5 cellular contexts compared by ENCODE assay signal in the genomic region with DNA sequence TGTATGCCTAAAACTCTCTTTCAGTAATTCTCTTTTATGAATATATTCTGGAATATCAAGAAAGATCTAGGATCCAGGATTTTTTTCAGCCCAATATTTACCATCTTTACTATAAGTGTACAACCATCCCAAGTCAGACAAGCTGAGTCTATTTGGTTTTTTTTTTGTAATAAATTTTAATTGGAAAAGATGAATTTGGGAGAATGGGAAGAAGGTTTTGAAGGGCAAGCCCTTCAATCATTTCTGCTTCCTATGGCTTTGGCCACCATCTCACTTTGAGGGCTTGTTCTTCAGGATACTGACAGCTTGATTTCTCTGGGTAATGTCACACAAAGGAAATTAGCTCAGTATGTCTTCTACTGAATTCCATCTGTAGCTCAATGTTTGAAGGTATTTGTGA. TPM values are rescaled to one million over a fixed set of nuclear protein-coding genes. Genes with fewer than 3 reads are reported as not detected.
DNase-seq lines count a peak whose midpoint lies in the region; TF ChIP-seq lines count a peak whose summit lies in the region.
"Not testable (repeated sequence)": the region's sequence is repeated elsewhere in the genome, so short reads cannot be mapped to it uniquely, and the experiment has no call there.
"Had no signal": no experiment of that assay in that cellular context is flagged by ENCODE, and none has a peak within 500 bp of the region (broad histone marks: within the 10 kb centered on the region; RNA-seq: fewer than 3 reads in every experiment).

No MANE protein-coding gene starts in this region.

- H3K27ac ChIP-seq in PC-9 = peak overlapping the region; percentile 54; the same call in 1 of the 2 replicates
- peak overlapping the region; percentile 76 for H3K27ac ChIP-seq in smooth muscle cell (ENCODE audit: low read depth)

- BruUV-seq in PC-9 (replicated peaks; lab: Mats Ljungman, UMichigan) = not testable (repeated sequence)

- H3K79me2 ChIP-seq in PC-9 (ENCODE audit: low read depth); smooth muscle cell (ENCODE audit: low read depth): not testable (repeated sequence)

- H3K27me3 ChIP-seq in PC-9 (ENCODE audit: insufficient read depth, low read depth); smooth muscle cell (ENCODE audit: low read depth): not testable (repeated sequence)

- not testable (repeated sequence) for H3K4me2 ChIP-seq in PC-9, smooth muscle cell

- not testable (repeated sequence) for H4K20me1 ChIP-seq in PC-9 (ENCODE audit: insufficient read depth); smooth muscle cell (ENCODE audit: low read depth)

- not testable (repeated sequence) for H3K4me3 ChIP-seq in PC-9, smooth muscle cell

- not testable (repeated sequence) for H3K36me3 ChIP-seq in PC-9 (ENCODE audit: low read depth); smooth muscle cell (ENCODE audit: low read depth)

- peaks cover 25% of the 10 kb centered on the region for H3K4me1 ChIP-seq in PC-9 (replicated peaks; ENCODE audit: insufficient read depth)
- not testable (repeated sequence) for H3K4me1 ChIP-seq in smooth muscle cell (ENCODE audit: low read depth)

- in situ Hi-C loops in G401 (cut with HindIII; ENCODE audit: low sequenced_read_pairs) = not testable (repeated sequence)

- H3K9ac ChIP-seq in smooth muscle cell (ENCODE audit: low read depth) = not testable (repeated sequence)

- intact Hi-C loops in PC-9 (cut with micrococcal nuclease; ENCODE audit: unreplicated experiment) = not testable (repeated sequence)

- CTCF ChIA-PET in PC-9 (lab: Charles Lee) = not testable (repeated sequence)

- DNase-seq in G401 (ENCODE audit: low spot score) (peak; percentile 72), cerebellar cortex (ENCODE audit: low spot score) (peak; percentile 63)
- not testable (repeated sequence) for DNase-seq in PC-9; smooth muscle cell (lab: John Stamatoyannopoulos, UW; ENCODE audit: unreplicated experiment)

- peaks cover 12% of the 10 kb centered on the region for H3F3A ChIP-seq in PC-9 (ENCODE audit: insufficient read depth, low read depth)
- H3F3A ChIP-seq in smooth muscle cell (ENCODE audit: low read depth) = not testable (repeated sequence)

- not testable (repeated sequence) for TF ChIP-seq CTCF in PC-9 (conservative IDR thresholded peaks at IDR 0.05); smooth muscle cell (IDR thresholded peaks at IDR 0.05; ENCODE audit: borderline replicate concordance, insufficient read depth, poor library complexity, severe bottlenecking)

- POLR2A ChIA-PET in PC-9 (lab: Charles Lee; ENCODE audit: unreplicated experiment) = not testable (repeated sequence)

- H3K9me3 ChIP-seq in PC-9 (ENCODE audit: insufficient read depth, low read depth); smooth muscle cell (replicated peaks; ENCODE audit: low read depth): not testable (repeated sequence)

- H3K9me2 ChIP-seq in PC-9 (ENCODE audit: insufficient read depth) = not testable (repeated sequence)

- not testable (repeated sequence) for H2AFZ ChIP-seq in PC-9; smooth muscle cell (ENCODE audit: low read depth)

RNA-seq across cellular contexts. Expression of a gene that starts 23.0 kb away (rescaled TPM):
- total RNA-seq in G401 (2014; rRNA removed; shearing (Covaris generic)) = 8.4 and 18.6 TPM in 2 replicates
- total RNA-seq in PC-9 (2021) (13.2 and 20.0 TPM in 2 replicates), smooth muscle cell (2.9 and 3.1 TPM in 2 replicates)
- polyA plus RNA-seq in smooth muscle cell = 3.7 and 4.1 TPM in 2 replicates
- total RNA-seq: CD8-positive, alpha-beta T cell had no signal

RNA-seq across cellular contexts. Expression of a gene that starts 23.7 kb away (rescaled TPM):
- 16.5 and 24.9 TPM in 2 replicates for total RNA-seq in G401 (2014; rRNA removed; shearing (Covaris generic))
- total RNA-seq in PC-9 (2021) = 130 and 135 TPM in 2 replicates
- total RNA-seq in smooth muscle cell = 43.0 and 62.9 TPM in 2 replicates
- polyA plus RNA-seq in smooth muscle cell = 28.0 and 35.0 TPM in 2 replicates
